In the genomic region with DNA sequence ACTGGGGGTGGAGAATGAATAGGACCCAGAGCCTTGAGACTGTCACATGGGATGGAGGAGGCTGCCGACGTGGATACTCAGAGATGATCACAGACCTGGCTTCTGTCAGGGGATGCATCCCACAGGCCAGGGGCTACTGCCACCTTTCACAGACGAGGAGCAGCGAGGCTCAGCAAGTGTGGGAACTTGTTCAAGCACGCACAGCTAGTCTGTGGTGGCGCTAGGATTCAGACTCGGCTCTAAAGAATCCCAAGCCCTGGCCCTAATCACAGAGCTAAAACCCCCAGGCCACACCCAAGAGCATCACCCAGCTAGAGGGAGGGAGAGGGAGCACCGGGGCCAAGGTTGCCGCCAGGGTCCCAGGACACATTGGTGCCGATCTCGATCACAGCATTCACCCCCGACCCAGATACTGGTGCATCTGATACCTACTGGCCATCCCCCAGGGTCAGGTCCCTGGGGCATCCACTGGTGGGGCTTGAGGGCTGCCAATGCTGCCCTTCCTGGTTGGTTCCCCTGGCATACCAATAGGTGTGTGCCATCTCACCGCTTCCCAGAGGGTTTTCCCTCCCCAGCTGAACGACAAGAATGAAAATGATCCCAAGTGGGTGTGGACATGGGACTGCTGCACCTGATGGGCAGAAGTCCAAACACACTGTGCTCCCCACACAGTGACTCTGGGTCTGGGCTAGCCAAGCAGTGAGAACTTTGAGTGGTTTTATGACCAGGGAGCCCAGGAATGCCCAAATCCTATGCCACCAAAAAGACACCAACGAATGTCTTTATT, we compare ENCODE assay signal across 15 cellular contexts. TPM values are rescaled to one million over a fixed set of nuclear protein-coding genes. Genes with fewer than 3 reads are reported as not detected.
DNase-seq lines count a peak whose midpoint lies in the region; ATAC-seq and TF ChIP-seq lines count a peak whose summit lies in the region.
"Had no signal": no experiment of that assay in that cellular context is flagged by ENCODE, and none has a peak within 500 bp of the region (broad histone marks: within the 10 kb centered on the region; RNA-seq: fewer than 3 reads in every experiment).

No MANE protein-coding gene starts in this region.

- H3K36me3 ChIP-seq in SK-N-SH (replicated peaks in 1 of 2; ENCODE audit: control insufficient read depth in 1 of 2, insufficient read depth in 2 of 2, low read length in 1 of 2), result no peaks in the 10 kb centered on the region
- no peaks in the 10 kb centered on the region for H3K36me3 ChIP-seq in mesodermal cell (ENCODE audit: control insufficient read depth, insufficient read depth, low read length)
- H3K36me3 ChIP-seq: tibial nerve had no signal

- no peaks in the 10 kb centered on the region for H3K27me3 ChIP-seq in SK-N-SH (ENCODE audit: insufficient read depth)

- DNase-seq in SK-N-SH (no peak), NCI-H1105 treated with DMSO at 0.1 percent for 48 hours (lab: John Stamatoyannopoulos, UW) (no peak), ecto neural progenitor cell (ENCODE audit: low spot score) (no peak)
- DNase-seq: activated CD4-positive, alpha-beta T cell treated with anti-CD3 and anti-CD28 coated beads, Interleukin-2, amount 50 U/mL, for 1 hour; activated T-cell treated with anti-CD3 and anti-CD28 coated beads, Interleukin-2, amount 50 U/mL, for 24 hours; CD4-positive, alpha-beta memory T cell; erythroblast had no signal

- no peaks in the 10 kb centered on the region for H3K9me2 ChIP-seq in SK-N-SH

- POLR2A ChIA-PET in SK-N-SH (lab: Yijun Ruan, JAX), result no interaction called here

- no peaks in the 10 kb centered on the region for H3K79me2 ChIP-seq in SK-N-SH (ENCODE audit: insufficient read depth)

- TF ChIP-seq EP300 in SK-N-SH (IDR thresholded peaks at IDR 0.05; ENCODE audit: borderline replicate concordance in 1 of 2, low read depth in 1 of 2, low read length in 1 of 2), result no peak

- H3F3A ChIP-seq in SK-N-SH (replicated peaks; ENCODE audit: insufficient read depth), result no peaks in the 10 kb centered on the region

- no peaks in the 10 kb centered on the region for H4K20me1 ChIP-seq in SK-N-SH (ENCODE audit: insufficient read depth)

- H3K4me3 ChIP-seq in SK-N-SH (ENCODE audit: low read depth in 2 of 2, low read length in 1 of 2) (0 out of 4 replicates have a peak overlapping the region, but pooled peaks of 1 of the 2 experiments have one; percentile 40), mesodermal cell (ENCODE audit: extremely low read depth, insufficient read depth, low read length, poor library complexity, severe bottlenecking) (no peak overlapping the region)
- H3K4me3 ChIP-seq: SK-N-MC, tibial nerve had no signal

- CTCF ChIA-PET in SK-N-SH (lab: Yijun Ruan, JAX), result interaction anchor here (1.2 to 15.3 kb wide), 4 partner anchors 14 to 286 kb away, joined by 6 to 302 read pairs (median 18); no protein-coding TSS in a partner anchor

- H3K9me3 ChIP-seq in SK-N-SH, result no peaks in the 10 kb centered on the region
- H3K9me3 ChIP-seq in mesodermal cell (ENCODE audit: control insufficient read depth, low read length), result no peaks in the 10 kb centered on the region
- H3K9me3 ChIP-seq: tibial nerve had no signal

- TF ChIP-seq RAD21 in SK-N-SH (IDR thresholded peaks at IDR 0.05; ENCODE audit: low read length), result no peak

- WGBS in SK-N-SH (ENCODE audit: low lambda C conversion rate), result 57% methylated on average over 9 of the region's 15 CpGs
- 68 to 79% methylated on average over 10 to 11 of the region's 15 CpGs for WGBS in mesodermal cell (ENCODE audit: insufficient coverage in 2 of 2), 2 experiments

- H3K27ac ChIP-seq in SK-N-SH (ENCODE audit: low read depth in 2 of 2, low read length in 1 of 2), result peak overlapping the region in 1 of 2 experiments; percentile 83; a peak in 2 of 4 replicates
- peak overlapping the region; percentile 85 for H3K27ac ChIP-seq in cingulate gyrus (ENCODE audit: low read depth, low read length)
- H3K27ac ChIP-seq in mesodermal cell (ENCODE audit: low read depth, low read length, severe bottlenecking), result peak overlapping the region; percentile 77
- H3K27ac ChIP-seq in temporal lobe (ENCODE audit: low read depth, low read length), result peak overlapping the region; percentile 75
- H3K27ac ChIP-seq: SK-N-MC had no signal

- peaks cover 52 to 63% of the 10 kb centered on the region in 2 experiments; a peak in 3 of 4 replicates for H3K4me1 ChIP-seq in SK-N-SH (ENCODE audit: control insufficient read depth in 1 of 2, insufficient read depth in 2 of 2, low read depth in 1 of 2, low read length in 1 of 2)
- peaks cover 85% of the 10 kb centered on the region for H3K4me1 ChIP-seq in mesodermal cell (ENCODE audit: control insufficient read depth, insufficient read depth, low read length, poor library complexity, severe bottlenecking)

- H3K9ac ChIP-seq in SK-N-SH, result peak overlapping the region; percentile 56; the same call in 1 of the 2 replicates

- no peak for TF ChIP-seq CTCF in SK-N-SH (IDR thresholded peaks at IDR 0.05)

- peak overlapping the region; percentile 83 for H2AFZ ChIP-seq in SK-N-SH (ENCODE audit: low read depth)

- ATAC-seq in SK-N-SH treated with all-trans-retinoic acid at 6 μM for 48 hours (no peak), GM18868 (IDR thresholded peaks at IDR 0.05; ENCODE audit: unreplicated experiment) (no peak)

- H3K4me2 ChIP-seq in SK-N-SH, result peak overlapping the region; percentile 83

TF ChIP-seq in SK-N-SH, 30 proteins besides CTCF, POLR2A, EP300 and RAD21:
- TF ChIP-seq ELF1 (IDR thresholded peaks at IDR 0.05), result no peak
- TF ChIP-seq GABPA (IDR thresholded peaks at IDR 0.05; ENCODE audit: low read depth), result no peak
TF ChIP-seq in SK-N-SH: peak in this region for 0.

TF ChIP-seq in SK-N-SH treated with all-trans-retinoic acid at 6 μM for 48 hours, 23 proteins besides CTCF, POLR2A, EP300 and RAD21 (continues in another document):
- no peak for TF ChIP-seq ZNF565 (CRISPR knock-in tag; conservative IDR thresholded peaks at IDR 0.05; ENCODE audit: low read depth)
- TF ChIP-seq ZNF70 (CRISPR knock-in tag; IDR thresholded peaks at IDR 0.05), result no peak
- no peak for TF ChIP-seq ZFP30 (CRISPR knock-in tag; IDR thresholded peaks at IDR 0.05)
- TF ChIP-seq ZC3H10 (CRISPR knock-in tag; IDR thresholded peaks at IDR 0.05), result no peak
- TF ChIP-seq, protein P1, sequence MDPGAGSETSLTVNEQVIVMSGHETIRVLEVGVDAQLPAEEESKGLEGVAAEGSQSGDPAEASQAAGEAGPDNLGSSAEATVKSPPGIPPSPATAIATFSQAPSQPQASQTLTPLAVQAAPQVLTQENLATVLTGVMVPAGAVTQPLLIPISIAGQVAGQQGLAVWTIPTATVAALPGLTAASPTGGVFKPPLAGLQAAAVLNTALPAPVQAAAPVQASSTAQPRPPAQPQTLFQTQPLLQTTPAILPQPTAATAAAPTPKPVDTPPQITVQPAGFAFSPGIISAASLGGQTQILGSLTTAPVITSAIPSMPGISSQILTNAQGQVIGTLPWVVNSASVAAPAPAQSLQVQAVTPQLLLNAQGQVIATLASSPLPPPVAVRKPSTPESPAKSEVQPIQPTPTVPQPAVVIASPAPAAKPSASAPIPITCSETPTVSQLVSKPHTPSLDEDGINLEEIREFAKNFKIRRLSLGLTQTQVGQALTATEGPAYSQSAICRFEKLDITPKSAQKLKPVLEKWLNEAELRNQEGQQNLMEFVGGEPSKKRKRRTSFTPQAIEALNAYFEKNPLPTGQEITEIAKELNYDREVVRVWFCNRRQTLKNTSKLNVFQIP (CRISPR knock-in tag; IDR thresholded peaks at IDR 0.05; ENCODE audit: borderline replicate concordance, low read depth), result no peak
- TF ChIP-seq CSDC2 (CRISPR knock-in tag; IDR thresholded peaks at IDR 0.05), result no peak
- no peak for TF ChIP-seq RARB (CRISPR knock-in tag; IDR thresholded peaks at IDR 0.05)
- no peak for TF ChIP-seq PATZ1 (CRISPR knock-in tag; IDR thresholded peaks at IDR 0.05; ENCODE audit: borderline replicate concordance)
- TF ChIP-seq BACH2 (CRISPR knock-in tag; IDR thresholded peaks at IDR 0.05; ENCODE audit: borderline replicate concordance), result no peak
- TF ChIP-seq TOX (CRISPR knock-in tag; IDR thresholded peaks at IDR 0.05; ENCODE audit: borderline replicate concordance), result no peak
- no peak for TF ChIP-seq ESRRG (CRISPR knock-in tag; IDR thresholded peaks at IDR 0.05)
- TF ChIP-seq ZFP3 (CRISPR knock-in tag; IDR thresholded peaks at IDR 0.05), result no peak
- TF ChIP-seq OSR1 (CRISPR knock-in tag; IDR thresholded peaks at IDR 0.05), result no peak

RNA-seq across cellular contexts. Expression of gene CHST1, which starts 6.2 kb away (rescaled TPM):
- polyA plus RNA-seq in SK-N-SH (2012; rRNA removed), result 2.7 and 4.9 TPM in 2 replicates
- 1.6 and 2.9 TPM in 2 replicates for polyA plus RNA-seq in SK-N-SH (2012; cell fraction: cytosol; rRNA removed)
- polyA plus RNA-seq in SK-N-SH (2012; cell fraction: nucleus; rRNA removed), result 10.7 and 15.7 TPM in 2 replicates
- 15.9 TPM for polyA plus RNA-seq in mesodermal cell (2013, experiment 1 of 2)
- polyA plus RNA-seq in mesodermal cell (2013, experiment 2 of 2), result 11.8 TPM
- 12.5 TPM for total RNA-seq in temporal lobe
- total RNA-seq: CD4-positive, alpha-beta memory T cell had no signal
- polyA plus RNA-seq: CD4-positive, alpha-beta memory T cell; keratinocyte had no signal
